In the genomic region with DNA sequence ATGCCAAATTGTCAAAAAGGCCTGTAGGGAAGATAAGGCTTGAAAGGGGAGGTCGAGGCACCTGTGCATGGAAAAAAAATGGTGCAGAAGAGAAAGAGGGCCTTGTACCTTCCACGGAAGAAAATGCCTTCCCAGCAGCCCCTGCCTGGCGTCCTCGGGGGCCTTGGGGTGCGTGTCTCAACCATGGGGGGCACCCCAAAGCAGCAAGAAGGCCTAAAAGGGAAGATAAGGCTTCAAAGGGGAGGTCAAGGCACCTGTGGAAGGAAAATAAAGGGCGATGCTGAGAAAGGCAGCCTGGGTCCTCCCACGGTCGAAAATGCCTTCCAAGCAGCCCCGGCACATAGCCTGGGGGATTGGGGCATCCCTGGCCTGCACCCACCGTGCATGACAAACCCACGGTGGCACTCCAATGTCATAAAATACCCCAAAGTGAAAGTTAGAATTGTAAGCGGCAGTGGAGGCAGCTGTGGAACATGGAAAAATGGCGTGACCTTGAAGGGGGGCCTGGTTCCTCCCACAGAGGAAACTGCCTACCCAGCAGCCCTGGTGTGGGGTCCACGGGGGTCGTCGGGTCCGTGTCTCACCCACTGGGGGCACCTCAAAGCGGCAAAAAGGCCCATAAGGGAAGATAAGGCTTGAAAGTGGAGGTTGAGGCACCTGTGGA, we compare ENCODE assay signal across 2 cellular contexts.
TF ChIP-seq lines count a peak whose summit lies in the region.

No MANE protein-coding gene starts in this region.

TF ChIP-seq in SK-N-SH, 30 proteins besides CTCF, POLR2A, EP300 and RAD21 (continued from another document):
- TF ChIP-seq, protein P1, sequence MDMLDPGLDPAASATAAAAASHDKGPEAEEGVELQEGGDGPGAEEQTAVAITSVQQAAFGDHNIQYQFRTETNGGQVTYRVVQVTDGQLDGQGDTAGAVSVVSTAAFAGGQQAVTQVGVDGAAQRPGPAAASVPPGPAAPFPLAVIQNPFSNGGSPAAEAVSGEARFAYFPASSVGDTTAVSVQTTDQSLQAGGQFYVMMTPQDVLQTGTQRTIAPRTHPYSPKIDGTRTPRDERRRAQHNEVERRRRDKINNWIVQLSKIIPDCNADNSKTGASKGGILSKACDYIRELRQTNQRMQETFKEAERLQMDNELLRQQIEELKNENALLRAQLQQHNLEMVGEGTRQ (IDR thresholded peaks at IDR 0.05; ENCODE audit: borderline replicate concordance, low read depth, low read length), result no peak
- TF ChIP-seq GABPA (IDR thresholded peaks at IDR 0.05; ENCODE audit: low read depth) (no peak), MEF2A (IDR thresholded peaks at IDR 0.05; ENCODE audit: borderline replicate concordance, low read depth) (no peak), RXRA (IDR thresholded peaks at IDR 0.05; ENCODE audit: borderline replicate concordance, low read depth) (no peak), TEAD4 (IDR thresholded peaks at IDR 0.05; ENCODE audit: borderline replicate concordance, insufficient read depth) (no peak), POLR2AphosphoS5 (IDR thresholded peaks at IDR 0.05; ENCODE audit: low read depth, low read length) (no peak)
- TF ChIP-seq, protein P2, sequence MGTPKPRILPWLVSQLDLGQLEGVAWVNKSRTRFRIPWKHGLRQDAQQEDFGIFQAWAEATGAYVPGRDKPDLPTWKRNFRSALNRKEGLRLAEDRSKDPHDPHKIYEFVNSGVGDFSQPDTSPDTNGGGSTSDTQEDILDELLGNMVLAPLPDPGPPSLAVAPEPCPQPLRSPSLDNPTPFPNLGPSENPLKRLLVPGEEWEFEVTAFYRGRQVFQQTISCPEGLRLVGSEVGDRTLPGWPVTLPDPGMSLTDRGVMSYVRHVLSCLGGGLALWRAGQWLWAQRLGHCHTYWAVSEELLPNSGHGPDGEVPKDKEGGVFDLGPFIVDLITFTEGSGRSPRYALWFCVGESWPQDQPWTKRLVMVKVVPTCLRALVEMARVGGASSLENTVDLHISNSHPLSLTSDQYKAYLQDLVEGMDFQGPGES (IDR thresholded peaks at IDR 0.05; ENCODE audit: low read depth, low read length), result no peak
- TF ChIP-seq, protein P3, sequence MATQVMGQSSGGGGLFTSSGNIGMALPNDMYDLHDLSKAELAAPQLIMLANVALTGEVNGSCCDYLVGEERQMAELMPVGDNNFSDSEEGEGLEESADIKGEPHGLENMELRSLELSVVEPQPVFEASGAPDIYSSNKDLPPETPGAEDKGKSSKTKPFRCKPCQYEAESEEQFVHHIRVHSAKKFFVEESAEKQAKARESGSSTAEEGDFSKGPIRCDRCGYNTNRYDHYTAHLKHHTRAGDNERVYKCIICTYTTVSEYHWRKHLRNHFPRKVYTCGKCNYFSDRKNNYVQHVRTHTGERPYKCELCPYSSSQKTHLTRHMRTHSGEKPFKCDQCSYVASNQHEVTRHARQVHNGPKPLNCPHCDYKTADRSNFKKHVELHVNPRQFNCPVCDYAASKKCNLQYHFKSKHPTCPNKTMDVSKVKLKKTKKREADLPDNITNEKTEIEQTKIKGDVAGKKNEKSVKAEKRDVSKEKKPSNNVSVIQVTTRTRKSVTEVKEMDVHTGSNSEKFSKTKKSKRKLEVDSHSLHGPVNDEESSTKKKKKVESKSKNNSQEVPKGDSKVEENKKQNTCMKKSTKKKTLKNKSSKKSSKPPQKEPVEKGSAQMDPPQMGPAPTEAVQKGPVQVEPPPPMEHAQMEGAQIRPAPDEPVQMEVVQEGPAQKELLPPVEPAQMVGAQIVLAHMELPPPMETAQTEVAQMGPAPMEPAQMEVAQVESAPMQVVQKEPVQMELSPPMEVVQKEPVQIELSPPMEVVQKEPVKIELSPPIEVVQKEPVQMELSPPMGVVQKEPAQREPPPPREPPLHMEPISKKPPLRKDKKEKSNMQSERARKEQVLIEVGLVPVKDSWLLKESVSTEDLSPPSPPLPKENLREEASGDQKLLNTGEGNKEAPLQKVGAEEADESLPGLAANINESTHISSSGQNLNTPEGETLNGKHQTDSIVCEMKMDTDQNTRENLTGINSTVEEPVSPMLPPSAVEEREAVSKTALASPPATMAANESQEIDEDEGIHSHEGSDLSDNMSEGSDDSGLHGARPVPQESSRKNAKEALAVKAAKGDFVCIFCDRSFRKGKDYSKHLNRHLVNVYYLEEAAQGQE (IDR thresholded peaks at IDR 0.05; ENCODE audit: low read depth, low read length), result no peak
- TF ChIP-seq, protein P4, sequence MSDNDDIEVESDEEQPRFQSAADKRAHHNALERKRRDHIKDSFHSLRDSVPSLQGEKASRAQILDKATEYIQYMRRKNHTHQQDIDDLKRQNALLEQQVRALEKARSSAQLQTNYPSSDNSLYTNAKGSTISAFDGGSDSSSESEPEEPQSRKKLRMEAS (IDR thresholded peaks at IDR 0.05; ENCODE audit: low read depth), result no peak

TF ChIP-seq in SK-N-SH treated with all-trans-retinoic acid at 6 μM for 48 hours, 23 proteins besides CTCF, POLR2A, EP300 and RAD21 (continued from another document):
- TF ChIP-seq, protein P5, sequence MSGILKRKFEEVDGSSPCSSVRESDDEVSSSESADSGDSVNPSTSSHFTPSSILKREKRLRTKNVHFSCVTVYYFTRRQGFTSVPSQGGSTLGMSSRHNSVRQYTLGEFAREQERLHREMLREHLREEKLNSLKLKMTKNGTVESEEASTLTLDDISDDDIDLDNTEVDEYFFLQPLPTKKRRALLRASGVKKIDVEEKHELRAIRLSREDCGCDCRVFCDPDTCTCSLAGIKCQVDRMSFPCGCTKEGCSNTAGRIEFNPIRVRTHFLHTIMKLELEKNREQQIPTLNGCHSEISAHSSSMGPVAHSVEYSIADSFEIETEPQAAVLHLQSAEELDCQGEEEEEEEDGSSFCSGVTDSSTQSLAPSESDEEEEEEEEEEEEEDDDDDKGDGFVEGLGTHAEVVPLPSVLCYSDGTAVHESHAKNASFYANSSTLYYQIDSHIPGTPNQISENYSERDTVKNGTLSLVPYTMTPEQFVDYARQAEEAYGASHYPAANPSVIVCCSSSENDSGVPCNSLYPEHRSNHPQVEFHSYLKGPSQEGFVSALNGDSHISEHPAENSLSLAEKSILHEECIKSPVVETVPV (CRISPR knock-in tag; IDR thresholded peaks at IDR 0.05), result no peak
